Comparison of ENCODE assay signal across 8 cellular contexts in the genomic region with DNA sequence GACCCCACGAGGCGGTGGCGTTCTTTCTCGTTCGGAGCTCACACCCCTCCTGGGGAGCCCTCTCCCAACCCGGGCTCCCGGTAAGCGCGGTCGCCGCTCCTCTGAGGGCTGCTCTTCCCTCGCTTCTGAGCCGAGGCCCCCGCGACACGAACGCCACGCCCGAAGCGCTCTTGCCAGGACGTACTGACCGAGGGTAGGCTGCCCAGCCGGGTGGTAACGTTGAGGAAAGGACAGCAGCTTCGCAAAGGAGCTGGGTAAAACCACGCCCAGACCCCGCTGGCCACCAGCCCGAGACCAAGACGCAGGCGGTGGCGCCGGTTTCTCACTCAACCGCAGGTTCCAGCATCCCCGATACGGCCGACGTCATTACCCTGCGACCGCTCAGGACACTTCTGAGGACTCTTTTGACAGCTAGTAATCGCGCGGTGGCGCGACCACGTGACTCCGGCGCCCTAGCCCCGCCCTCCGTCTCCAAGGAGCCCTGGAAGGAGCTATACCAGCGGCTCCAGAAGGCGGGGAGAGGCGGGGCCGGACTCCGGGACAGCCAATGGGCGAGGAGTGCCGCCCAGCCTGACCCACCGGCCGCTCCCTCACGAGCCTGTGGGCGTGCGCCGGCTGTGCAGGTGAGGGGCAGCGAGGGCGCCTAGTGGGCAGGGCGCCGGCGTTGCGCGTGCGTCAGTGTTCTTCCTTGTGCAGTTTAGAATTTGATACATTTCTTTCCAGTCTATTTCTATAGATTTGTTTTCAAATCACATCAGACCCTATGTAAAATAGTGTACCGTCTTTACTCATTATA.
DNase-seq lines count a peak whose midpoint lies in the region; ATAC-seq and TF ChIP-seq lines count a peak whose summit lies in the region.

No MANE protein-coding gene starts in this region.

- no peaks in the 10 kb centered on the region for H3K27me3 Mint-ChIP-seq in central memory CD8-positive, alpha-beta T cell

- peaks cover 30% of the 10 kb centered on the region for H3K36me3 Mint-ChIP-seq in central memory CD8-positive, alpha-beta T cell (ENCODE audit: insufficient read depth)

- H3K27ac Mint-ChIP-seq in central memory CD8-positive, alpha-beta T cell (ENCODE audit: low read depth): peak overlapping the region; percentile 98

- DNase-seq in AG10803 (ENCODE audit: low read depth): peak; percentile 99
- DNase-seq in NCI-H345 treated with DMSO at 0.1 percent for 48 hours (lab: John Stamatoyannopoulos, UW; ENCODE audit: unreplicated experiment): peak; percentile 99
- DNase-seq in activated CD4-positive, CD25-positive, alpha-beta regulatory T cell treated with anti-CD3 and anti-CD28 coated beads, Interleukin-2, amount 50 U/mL, for 16 hours (ENCODE audit: low read depth, low spot score): peak; percentile 100
- peak; percentile 99 for DNase-seq in central memory CD8-positive, alpha-beta T cell (ENCODE audit: low spot score in 2 of 2)
- peak; percentile 99 for DNase-seq in inferior parietal cortex (ENCODE audit: extremely low spot score)
- DNase-seq in smooth muscle cell of the brain vasculature (ENCODE audit: low read depth, low spot score): peak; percentile 99

- TF ChIP-seq CTCF in AG10803 (conservative IDR thresholded peaks at IDR 0.05; ENCODE audit: low read length): no peak

- H3K4me3 ChIP-seq in AG10803 (ENCODE audit: low read length): peak overlapping the region; percentile 86

- H3K9me3 Mint-ChIP-seq in central memory CD8-positive, alpha-beta T cell: no peaks in the 10 kb centered on the region

- H3K4me3 Mint-ChIP-seq in central memory CD8-positive, alpha-beta T cell: peak overlapping the region; percentile 95

- peak; percentile 71 for ATAC-seq in GM19035 (IDR thresholded peaks at IDR 0.05; ENCODE audit: unreplicated experiment)
- ATAC-seq in HG03342 (IDR thresholded peaks at IDR 0.05; ENCODE audit: unreplicated experiment): peak; percentile 74
- ATAC-seq in central memory CD8-positive, alpha-beta T cell (replicated peaks; ENCODE audit: extremely low read depth, poor library complexity, severe bottlenecking): peak; percentile 63

- peaks cover 19% of the 10 kb centered on the region for H3K4me1 Mint-ChIP-seq in central memory CD8-positive, alpha-beta T cell

Comparison
In these comparisons a context has a peak if more than half of its experiments do, and no peak if none do; other contexts are left out.
1. Peak in every context shown above with its lines: DNase-seq, ATAC-seq and H3K4me3 ChIP-seq.